8 cellular contexts compared by ENCODE assay signal in the genomic region with DNA sequence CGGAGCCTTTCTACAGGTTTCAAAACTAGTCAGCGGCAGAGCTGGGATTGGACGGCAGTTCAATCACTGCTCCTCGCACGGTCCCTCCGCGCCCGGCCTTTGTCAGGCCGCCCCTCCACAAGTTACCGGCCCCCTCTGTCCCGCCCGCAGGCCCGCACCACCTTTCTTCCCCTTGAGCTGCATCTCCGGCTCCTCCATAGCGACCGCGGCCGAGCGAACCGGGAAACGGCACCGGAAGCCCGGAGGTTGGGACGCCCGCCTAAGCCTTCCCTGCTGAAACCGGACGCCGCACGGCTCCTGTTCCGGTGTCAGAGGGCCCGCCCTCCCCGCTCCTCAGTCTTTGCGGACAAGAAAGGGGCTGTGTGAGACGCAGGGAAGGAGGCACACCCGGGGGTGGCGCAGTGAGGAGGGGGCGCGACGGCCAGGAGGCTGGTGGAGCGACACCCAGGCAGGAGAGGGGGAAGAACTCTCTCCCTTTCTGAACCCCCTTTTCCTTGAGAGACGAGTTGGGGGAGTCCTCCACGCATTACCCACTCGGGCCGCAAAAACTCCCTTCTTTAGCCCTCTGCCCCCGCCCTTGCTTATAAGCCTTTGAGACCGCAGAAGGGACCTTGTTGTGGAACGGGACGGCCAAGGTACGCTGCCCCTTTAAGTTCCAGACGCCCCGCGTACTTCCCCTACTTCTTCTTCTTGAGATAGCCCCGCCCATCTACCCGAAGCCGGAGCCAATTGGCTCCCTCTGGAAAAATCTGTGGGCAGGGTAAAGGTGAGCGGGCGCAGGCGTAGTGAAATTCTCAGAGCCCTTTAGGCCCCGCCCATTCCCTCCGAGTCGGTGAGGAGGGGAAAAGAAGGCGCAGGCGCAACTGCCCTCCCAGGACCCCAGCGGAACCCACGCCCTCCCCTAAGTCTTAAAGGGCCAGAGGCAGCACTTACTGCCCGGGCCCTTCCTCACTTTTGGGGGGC.
DNase-seq lines count a peak whose midpoint lies in the region; ATAC-seq and TF ChIP-seq lines count a peak whose summit lies in the region.

BORCS8 (minus strand) TSS at position 233 of the 963 bp plus-strand sequence; CDS start at position 198, 35 bp downstream.
A gene with protein sequence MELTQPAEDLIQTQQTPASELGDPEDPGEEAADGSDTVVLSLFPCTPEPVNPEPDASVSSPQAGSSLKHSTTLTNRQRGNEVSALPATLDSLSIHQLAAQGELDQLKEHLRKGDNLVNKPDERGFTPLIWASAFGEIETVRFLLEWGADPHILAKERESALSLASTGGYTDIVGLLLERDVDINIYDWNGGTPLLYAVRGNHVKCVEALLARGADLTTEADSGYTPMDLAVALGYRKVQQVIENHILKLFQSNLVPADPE (plus strand): TSS at position 339 of the 963 bp plus-strand sequence. CDS start 1,689 bp downstream, outside the sequence.

- no peaks in the 10 kb centered on the region for H3K9me3 Mint-ChIP-seq in activated naive CD4-positive, alpha-beta T cell treated with anti-CD3 and anti-CD28 coated beads, Interleukin-2, amount 50 U/mL, for 24 hours

- H3K4me3 ChIP-seq in GM06990 (replicated peaks; ENCODE audit: low read depth, low read length) = peak within 1 kb of the TSS; percentile 88

- peaks cover 42% of the 10 kb centered on the region for H3K4me1 Mint-ChIP-seq in activated naive CD4-positive, alpha-beta T cell treated with anti-CD3 and anti-CD28 coated beads, Interleukin-2, amount 50 U/mL, for 24 hours

- no peaks in the 10 kb centered on the region for H3K27me3 ChIP-seq in GM06990 (replicated peaks; ENCODE audit: control insufficient read depth, insufficient read depth, low read length)

- peak; percentile 85 for ATAC-seq in HG02588 (IDR thresholded peaks at IDR 0.05; ENCODE audit: unreplicated experiment)
- ATAC-seq in SK-N-SH treated with all-trans-retinoic acid at 6 μM for 48 hours = peak; percentile 96

- TF ChIP-seq CTCF in GM06990 (IDR thresholded peaks at IDR 0.05; ENCODE audit: insufficient read depth, low read length, poor library complexity, severe bottlenecking) = no peak

- peaks cover 7% of the 10 kb centered on the region for H3K36me3 ChIP-seq in GM06990 (ENCODE audit: control insufficient read depth, insufficient read depth, low read length)

- peaks cover 1% of the 10 kb centered on the region for H3K36me3 Mint-ChIP-seq in activated naive CD4-positive, alpha-beta T cell treated with anti-CD3 and anti-CD28 coated beads, Interleukin-2, amount 50 U/mL, for 24 hours

- H3K27ac Mint-ChIP-seq in activated naive CD4-positive, alpha-beta T cell treated with anti-CD3 and anti-CD28 coated beads, Interleukin-2, amount 50 U/mL, for 24 hours = peak within 1 kb of the TSS; percentile 99

- peak within 1 kb of the TSS; percentile 98 for H3K4me3 Mint-ChIP-seq in activated naive CD4-positive, alpha-beta T cell treated with anti-CD3 and anti-CD28 coated beads, Interleukin-2, amount 50 U/mL, for 24 hours

- DNase-seq in GM06990 (ENCODE audit: extremely low read depth, insufficient read length) = peak; percentile 97
- DNase-seq in NCI-H1092 (lab: John Stamatoyannopoulos, UW) = peak; percentile 98
- peak; percentile 98 for DNase-seq in germinal center (ENCODE audit: low spot score)
- DNase-seq in non-pigmented ciliary epithelial cell (ENCODE audit: low read depth) = peak; percentile 92
- DNase-seq in superior temporal gyrus (ENCODE audit: extremely low spot score) = peak; percentile 99

- H3K27me3 Mint-ChIP-seq in activated naive CD4-positive, alpha-beta T cell treated with anti-CD3 and anti-CD28 coated beads, Interleukin-2, amount 50 U/mL, for 24 hours = no peaks in the 10 kb centered on the region

TF ChIP-seq in SK-N-SH treated with all-trans-retinoic acid at 6 μM for 48 hours, 23 proteins besides CTCF, POLR2A, EP300 and RAD21:
- TF ChIP-seq, protein P1, sequence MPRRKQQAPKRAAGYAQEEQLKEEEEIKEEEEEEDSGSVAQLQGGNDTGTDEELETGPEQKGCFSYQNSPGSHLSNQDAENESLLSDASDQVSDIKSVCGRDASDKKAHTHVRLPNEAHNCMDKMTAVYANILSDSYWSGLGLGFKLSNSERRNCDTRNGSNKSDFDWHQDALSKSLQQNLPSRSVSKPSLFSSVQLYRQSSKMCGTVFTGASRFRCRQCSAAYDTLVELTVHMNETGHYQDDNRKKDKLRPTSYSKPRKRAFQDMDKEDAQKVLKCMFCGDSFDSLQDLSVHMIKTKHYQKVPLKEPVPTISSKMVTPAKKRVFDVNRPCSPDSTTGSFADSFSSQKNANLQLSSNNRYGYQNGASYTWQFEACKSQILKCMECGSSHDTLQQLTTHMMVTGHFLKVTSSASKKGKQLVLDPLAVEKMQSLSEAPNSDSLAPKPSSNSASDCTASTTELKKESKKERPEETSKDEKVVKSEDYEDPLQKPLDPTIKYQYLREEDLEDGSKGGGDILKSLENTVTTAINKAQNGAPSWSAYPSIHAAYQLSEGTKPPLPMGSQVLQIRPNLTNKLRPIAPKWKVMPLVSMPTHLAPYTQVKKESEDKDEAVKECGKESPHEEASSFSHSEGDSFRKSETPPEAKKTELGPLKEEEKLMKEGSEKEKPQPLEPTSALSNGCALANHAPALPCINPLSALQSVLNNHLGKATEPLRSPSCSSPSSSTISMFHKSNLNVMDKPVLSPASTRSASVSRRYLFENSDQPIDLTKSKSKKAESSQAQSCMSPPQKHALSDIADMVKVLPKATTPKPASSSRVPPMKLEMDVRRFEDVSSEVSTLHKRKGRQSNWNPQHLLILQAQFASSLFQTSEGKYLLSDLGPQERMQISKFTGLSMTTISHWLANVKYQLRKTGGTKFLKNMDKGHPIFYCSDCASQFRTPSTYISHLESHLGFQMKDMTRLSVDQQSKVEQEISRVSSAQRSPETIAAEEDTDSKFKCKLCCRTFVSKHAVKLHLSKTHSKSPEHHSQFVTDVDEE (CRISPR knock-in tag; IDR thresholded peaks at IDR 0.05) = no peak
- TF ChIP-seq ZNF70 (CRISPR knock-in tag; IDR thresholded peaks at IDR 0.05) = no peak
- TF ChIP-seq PPARA (CRISPR knock-in tag; IDR thresholded peaks at IDR 0.05; ENCODE audit: borderline replicate concordance) = no peak
- no peak for TF ChIP-seq SNAI2 (CRISPR knock-in tag; IDR thresholded peaks at IDR 0.05)
- no peak for TF ChIP-seq TOX (CRISPR knock-in tag; IDR thresholded peaks at IDR 0.05; ENCODE audit: borderline replicate concordance)
- no peak for TF ChIP-seq TCF4 (CRISPR knock-in tag; IDR thresholded peaks at IDR 0.05; ENCODE audit: borderline replicate concordance)
- TF ChIP-seq ESRRG (CRISPR knock-in tag; IDR thresholded peaks at IDR 0.05) = no peak

Comparison
In these comparisons a context has a peak if more than half of its experiments do, and no peak if none do; other contexts are left out.
1. Peak in every context shown above with its lines: DNase-seq, ATAC-seq and H3K4me3 ChIP-seq.